2 cellular contexts compared by ENCODE assay signal in the genomic region with DNA sequence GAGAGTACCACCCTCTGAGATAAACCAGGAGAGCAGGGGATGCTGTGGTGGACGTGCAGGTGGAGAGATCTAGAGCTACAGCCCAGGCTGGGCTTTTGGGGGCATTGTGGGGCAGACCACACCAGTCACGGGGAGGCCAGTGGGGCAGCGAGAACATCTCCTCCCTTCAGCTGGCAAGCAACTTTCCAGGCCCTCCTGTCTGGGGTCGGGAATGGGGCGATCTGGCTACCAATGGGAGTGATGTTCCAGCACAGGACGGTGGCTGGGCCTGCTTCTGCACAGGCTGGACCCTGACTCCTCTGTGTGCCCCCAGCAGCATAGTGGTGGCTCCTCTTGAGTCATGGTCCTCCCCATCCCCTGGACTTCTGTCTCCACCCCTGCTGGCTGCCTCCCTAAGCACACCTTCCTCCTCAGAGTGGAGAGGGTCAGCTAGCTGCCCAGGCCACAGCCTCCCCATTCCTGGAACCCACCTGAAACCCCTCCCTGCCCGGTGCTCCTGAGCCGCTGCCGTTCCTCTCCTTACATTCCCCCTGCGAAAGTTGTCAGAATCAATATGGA.
TF ChIP-seq lines count a peak whose summit lies in the region.

No MANE protein-coding gene starts in this region.

TF ChIP-seq in A549, 52 proteins besides CTCF, POLR2A, EP300 and RAD21:
- TF ChIP-seq KDM5A (IDR thresholded peaks at IDR 0.05) (no peak), HEYL (CRISPR knock-in tag; IDR thresholded peaks at IDR 0.05) (no peak), HDAC2 (IDR thresholded peaks at IDR 0.05) (no peak), CHD4 (IDR thresholded peaks at IDR 0.05; ENCODE audit: borderline replicate concordance) (no peak), NPAS2 (CRISPR knock-in tag; IDR thresholded peaks at IDR 0.05; ENCODE audit: borderline replicate concordance) (no peak), POLR2AphosphoS2 (conservative IDR thresholded peaks at IDR 0.05; ENCODE audit: low read length) (no peak), FOSL2 (IDR thresholded peaks at IDR 0.05) (no peak), FOSL2 (CRISPR knock-in tag; IDR thresholded peaks at IDR 0.05) (no peak), MAFK (IDR thresholded peaks at IDR 0.05; ENCODE audit: partially characterized antibody) (no peak), SMC3 (IDR thresholded peaks at IDR 0.05) (no peak), FOSB (CRISPR knock-in tag; IDR thresholded peaks at IDR 0.05) (no peak), JUNB (IDR thresholded peaks at IDR 0.05) (no peak), RARB (CRISPR knock-in tag; IDR thresholded peaks at IDR 0.05) (no peak), GATA3 (IDR thresholded peaks at IDR 0.05; ENCODE audit: borderline replicate concordance) (no peak), ZSCAN20 (CRISPR knock-in tag; IDR thresholded peaks at IDR 0.05) (no peak), RCOR1 (IDR thresholded peaks at IDR 0.05; ENCODE audit: low read depth, low read length) (no peak), KDM1A (IDR thresholded peaks at IDR 0.05; ENCODE audit: low read depth) (no peak)
- TF ChIP-seq, protein P1, sequence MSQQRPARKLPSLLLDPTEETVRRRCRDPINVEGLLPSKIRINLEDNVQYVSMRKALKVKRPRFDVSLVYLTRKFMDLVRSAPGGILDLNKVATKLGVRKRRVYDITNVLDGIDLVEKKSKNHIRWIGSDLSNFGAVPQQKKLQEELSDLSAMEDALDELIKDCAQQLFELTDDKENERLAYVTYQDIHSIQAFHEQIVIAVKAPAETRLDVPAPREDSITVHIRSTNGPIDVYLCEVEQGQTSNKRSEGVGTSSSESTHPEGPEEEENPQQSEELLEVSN (IDR thresholded peaks at IDR 0.05; ENCODE audit: borderline replicate concordance, low read depth): no peak
- TF ChIP-seq, protein P2, sequence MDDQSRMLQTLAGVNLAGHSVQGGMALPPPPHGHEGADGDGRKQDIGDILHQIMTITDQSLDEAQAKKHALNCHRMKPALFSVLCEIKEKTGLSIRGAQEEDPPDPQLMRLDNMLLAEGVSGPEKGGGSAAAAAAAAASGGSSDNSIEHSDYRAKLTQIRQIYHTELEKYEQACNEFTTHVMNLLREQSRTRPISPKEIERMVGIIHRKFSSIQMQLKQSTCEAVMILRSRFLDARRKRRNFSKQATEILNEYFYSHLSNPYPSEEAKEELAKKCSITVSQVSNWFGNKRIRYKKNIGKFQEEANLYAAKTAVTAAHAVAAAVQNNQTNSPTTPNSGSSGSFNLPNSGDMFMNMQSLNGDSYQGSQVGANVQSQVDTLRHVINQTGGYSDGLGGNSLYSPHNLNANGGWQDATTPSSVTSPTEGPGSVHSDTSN (IDR thresholded peaks at IDR 0.05): no peak

TF ChIP-seq in K562, 482 proteins besides CTCF, POLR2A, EP300 and RAD21:
- no peak for TF ChIP-seq ILF3 (IDR thresholded peaks at IDR 0.05; ENCODE audit: borderline replicate concordance)
- no peak for TF ChIP-seq NR2C1 (IDR thresholded peaks at IDR 0.05)
- no peak for TF ChIP-seq NR2C1 (tag; IDR thresholded peaks at IDR 0.05)
- peak; percentile 60 for TF ChIP-seq ZNF263 (CRISPR knock-in tag; IDR thresholded peaks at IDR 0.05; ENCODE audit: borderline replicate concordance)
- TF ChIP-seq, protein P3, sequence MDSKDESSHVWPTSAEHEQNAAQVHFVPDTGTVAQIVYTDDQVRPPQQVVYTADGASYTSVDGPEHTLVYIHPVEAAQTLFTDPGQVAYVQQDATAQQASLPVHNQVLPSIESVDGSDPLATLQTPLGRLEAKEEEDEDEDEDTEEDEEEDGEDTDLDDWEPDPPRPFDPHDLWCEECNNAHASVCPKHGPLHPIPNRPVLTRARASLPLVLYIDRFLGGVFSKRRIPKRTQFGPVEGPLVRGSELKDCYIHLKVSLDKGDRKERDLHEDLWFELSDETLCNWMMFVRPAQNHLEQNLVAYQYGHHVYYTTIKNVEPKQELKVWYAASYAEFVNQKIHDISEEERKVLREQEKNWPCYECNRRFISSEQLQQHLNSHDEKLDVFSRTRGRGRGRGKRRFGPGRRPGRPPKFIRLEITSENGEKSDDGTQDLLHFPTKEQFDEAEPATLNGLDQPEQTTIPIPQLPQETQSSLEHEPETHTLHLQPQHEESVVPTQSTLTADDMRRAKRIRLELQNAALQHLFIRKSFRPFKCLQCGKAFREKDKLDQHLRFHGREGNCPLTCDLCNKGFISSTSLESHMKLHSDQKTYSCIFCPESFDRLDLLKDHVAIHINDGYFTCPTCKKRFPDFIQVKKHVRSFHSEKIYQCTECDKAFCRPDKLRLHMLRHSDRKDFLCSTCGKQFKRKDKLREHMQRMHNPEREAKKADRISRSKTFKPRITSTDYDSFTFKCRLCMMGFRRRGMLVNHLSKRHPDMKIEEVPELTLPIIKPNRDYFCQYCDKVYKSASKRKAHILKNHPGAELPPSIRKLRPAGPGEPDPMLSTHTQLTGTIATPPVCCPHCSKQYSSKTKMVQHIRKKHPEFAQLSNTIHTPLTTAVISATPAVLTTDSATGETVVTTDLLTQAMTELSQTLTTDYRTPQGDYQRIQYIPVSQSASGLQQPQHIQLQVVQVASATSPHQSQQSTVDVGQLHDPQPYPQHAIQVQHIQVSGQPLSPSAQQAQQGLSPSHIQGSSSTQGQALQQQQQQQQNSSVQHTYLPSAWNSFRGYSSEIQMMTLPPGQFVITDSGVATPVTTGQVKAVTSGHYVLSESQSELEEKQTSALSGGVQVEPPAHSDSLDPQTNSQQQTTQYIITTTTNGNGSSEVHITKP (IDR thresholded peaks at IDR 0.05; ENCODE audit: partially characterized antibody): peak; percentile 84
